8 cellular contexts compared by ENCODE assay signal in genomic region chr13:42110410-42111155, GRCh38.
A peak's percentile ranks its signal among the peaks of the same experiment; 100 is the strongest.
DNase-seq lines count a peak whose midpoint lies in the region; ATAC-seq and TF ChIP-seq lines count a peak whose summit lies in the region.

No MANE protein-coding gene starts in this region.

- CTCF ChIA-PET in A673 (lab: Charles Lee) = no interaction called here

- POLR2A ChIA-PET in A673 (lab: Charles Lee; ENCODE audit: low non-redundant PET) = no interaction called here

- H3K4me2 ChIP-seq in mesendoderm (ENCODE audit: low read length) = no peak overlapping the region

- no peak overlapping the region for H2AK5ac ChIP-seq in mesendoderm (ENCODE audit: low read length)

- DNase-seq in A673 (ENCODE audit: low spot score) = peak; percentile 80
- DNase-seq in GM03348 (ENCODE audit: low spot score) = peak; percentile 72
- DNase-seq in NCI-H1048 (lab: John Stamatoyannopoulos, UW) = peak; percentile 6
- peak; percentile 71 for DNase-seq in SK-N-DZ (ENCODE audit: low spot score)
- peak; percentile 66 to 74 for DNase-seq in dermis microvascular lymphatic vessel endothelial cell (ENCODE audit: low read depth in 2 of 2)
- DNase-seq in mesendoderm = peak; percentile 49
- DNase-seq in upper lobe of left lung = no peak
- DNase-seq in ureter (ENCODE audit: low spot score) = no peak

- H3K9ac ChIP-seq in mesendoderm (ENCODE audit: low read length) = no peak overlapping the region

- no peak overlapping the region for H2BK5ac ChIP-seq in mesendoderm (ENCODE audit: low read length)

- H3K36me3 ChIP-seq in A673 (ENCODE audit: insufficient read depth, low read length, poor library complexity, severe bottlenecking) = no peaks in the 10 kb centered on the region
- H3K36me3 ChIP-seq in mesendoderm (ENCODE audit: control insufficient read depth, insufficient read depth, low read length) = no peaks in the 10 kb centered on the region
- H3K36me3 ChIP-seq in upper lobe of left lung = no peaks in the 10 kb centered on the region

- H3K27me3 ChIP-seq in A673 (replicated peaks; ENCODE audit: insufficient read depth, low read depth, low read length, poor library complexity) (no peaks in the 10 kb centered on the region), mesendoderm (ENCODE audit: insufficient read depth, low read length, poor library complexity) (no peaks in the 10 kb centered on the region), upper lobe of left lung (no peaks in the 10 kb centered on the region)

- BruUV-seq in A673 (replicated peaks; lab: Mats Ljungman, UMichigan) = no TSS peak

- no peak overlapping the region for H3K4me3 ChIP-seq in A673 (ENCODE audit: low read depth, low read length, poor library complexity, severe bottlenecking)
- no peak overlapping the region for H3K4me3 ChIP-seq in mesendoderm (ENCODE audit: low read length)
- no peak overlapping the region for H3K4me3 ChIP-seq in upper lobe of left lung

- H3K9me3 ChIP-seq in A673 (ENCODE audit: low read depth, low read length, poor library complexity, severe bottlenecking) = no peaks in the 10 kb centered on the region
- H3K9me3 ChIP-seq in upper lobe of left lung = no peaks in the 10 kb centered on the region

- no peak for TF ChIP-seq EP300 in upper lobe of left lung (IDR thresholded peaks at IDR 0.05)

- no peak overlapping the region for H3K27ac ChIP-seq in A673 (ENCODE audit: low read depth, low read length, poor library complexity, severe bottlenecking)
- no peak overlapping the region for H3K27ac ChIP-seq in mesendoderm (ENCODE audit: low read depth, low read length)
- H3K27ac ChIP-seq in upper lobe of left lung = no peak overlapping the region

- TF ChIP-seq POLR2A in upper lobe of left lung (IDR thresholded peaks at IDR 0.05) = no peak

- H4K5ac ChIP-seq in mesendoderm (ENCODE audit: low read length) = no peak overlapping the region

- H2BK120ac ChIP-seq in mesendoderm (ENCODE audit: low read depth, low read length) = no peak overlapping the region

- no peak overlapping the region for H4K8ac ChIP-seq in mesendoderm (ENCODE audit: low read depth, low read length)

- H3K4me1 ChIP-seq in A673 (ENCODE audit: insufficient read depth, low read length, poor library complexity, severe bottlenecking) = no peaks in the 10 kb centered on the region
- no peaks in the 10 kb centered on the region for H3K4me1 ChIP-seq in mesendoderm (ENCODE audit: control insufficient read depth, low read depth, low read length)
- H3K4me1 ChIP-seq in upper lobe of left lung = peaks cover 5 to 15% (median 8%) of the 10 kb centered on the region in 4 donors

- no peak overlapping the region for H3K23ac ChIP-seq in mesendoderm (ENCODE audit: low read length)

- TF ChIP-seq CTCF in A673 (conservative IDR thresholded peaks at IDR 0.05; ENCODE audit: low read depth, low read length) (peak; percentile 76), upper lobe of left lung (IDR thresholded peaks at IDR 0.05) (peak; percentile 55 to 90 (median 84))

- H3K79me2 ChIP-seq in mesendoderm (ENCODE audit: control insufficient read depth, insufficient read depth, low read length) = no peaks in the 10 kb centered on the region

- H3K79me1 ChIP-seq in mesendoderm (ENCODE audit: low read length) = no peaks in the 10 kb centered on the region

- ATAC-seq in upper lobe of left lung (ENCODE audit: low FRiP score in 2 of 2) = peak; percentile 82 to 83

- WGBS in mesendoderm (ENCODE audit: extremely low coverage, insufficient coverage, low lambda C conversion rate) = no CpG with 5 or more reads among the region's 7 CpGs
- WGBS in upper lobe of left lung, 2 donors = 15 to 19% methylated on average over 7 of the region's 7 CpGs

- intact Hi-C loops in A673 (cut with micrococcal nuclease; ENCODE audit: unreplicated experiment) = loop anchor here (2.0 to 10.0 kb wide), 3 partner anchors 206 to 726 kb away; no protein-coding TSS in a partner anchor

- H2BK15ac ChIP-seq in mesendoderm (replicated peaks; ENCODE audit: low read depth) = no peak overlapping the region

- no peak overlapping the region for H3K56ac ChIP-seq in mesendoderm (ENCODE audit: low read length)

- no peak overlapping the region for H3K4ac ChIP-seq in mesendoderm (ENCODE audit: low read depth, low read length)

- no peak overlapping the region for H3K18ac ChIP-seq in mesendoderm (ENCODE audit: low read length)

Comparison
In these comparisons a context has a peak if more than half of its experiments do, and no peak if none do; other contexts are left out.
1. DNase-seq: peak in A673 (single experiment), GM03348 (single experiment), NCI-H1048 (single experiment), SK-N-DZ (single experiment), dermis microvascular lymphatic vessel endothelial cell (2 of 2) and mesendoderm (single experiment); none in upper lobe of left lung (0 of 2) and ureter (single experiment).